Comparison of ENCODE assay signal across 8 cellular contexts in genomic region chr1:155195201-155196102, GRCh38. TPM values are rescaled to one million over a fixed set of nuclear protein-coding genes. Genes with fewer than 3 reads are reported as not detected.
DNase-seq lines count a peak whose midpoint lies in the region; ATAC-seq and TF ChIP-seq lines count a peak whose summit lies in the region.

No MANE protein-coding gene starts in this region.

- ATAC-seq in activated CD8-positive, alpha-beta T cell treated with anti-CD3 and anti-CD28 coated beads, Interleukin-2, amount 10 ng/mL, durations not matched to agents 7 days and 5 days = no peak
- ATAC-seq in HG02623 (IDR thresholded peaks at IDR 0.05; ENCODE audit: unreplicated experiment) = no peak

- H3K79me2 ChIP-seq in hepatocyte = no peaks in the 10 kb centered on the region

- no peak for TF ChIP-seq CTCF in hepatocyte (IDR thresholded peaks at IDR 0.05; ENCODE audit: poor library complexity)

- peak overlapping the region; percentile 42 for H3K27ac ChIP-seq in hepatocyte
- peak overlapping the region; percentile 58 for H3K27ac ChIP-seq in subcutaneous abdominal adipose tissue (ENCODE audit: low read depth, low read length)

- DNase-seq in NCI-H82 (lab: John Stamatoyannopoulos, UW) (peak; percentile 61), NCI-H82 treated with DMSO at 0.1 percent for 48 hours (lab: John Stamatoyannopoulos, UW; ENCODE audit: unreplicated experiment) (no peak), hepatocyte (ENCODE audit: low spot score) (no peak), GM19240 (ENCODE audit: insufficient read length, low spot score) (no peak), NOMO-1 treated with DMSO at 0.1 percent for 48 hours (lab: John Stamatoyannopoulos, UW; ENCODE audit: unreplicated experiment) (no peak)
- no peak for DNase-seq in activated CD8-positive, alpha-beta T cell treated with anti-CD3 and anti-CD28 coated beads, Interleukin-2, amount 10 ng/mL, durations not matched to agents 7 days and 5 days

- H3K36me3 Mint-ChIP-seq in activated CD8-positive, alpha-beta T cell treated with anti-CD3 and anti-CD28 coated beads, Interleukin-2, amount 10 ng/mL, durations not matched to agents 7 days and 5 days (ENCODE audit: low read depth) = no peaks in the 10 kb centered on the region

- peak overlapping the region; percentile 86 for H3K4me2 ChIP-seq in hepatocyte

- H3K4me3 Mint-ChIP-seq in activated CD8-positive, alpha-beta T cell treated with anti-CD3 and anti-CD28 coated beads, Interleukin-2, amount 10 ng/mL, durations not matched to agents 7 days and 5 days = peak overlapping the region; percentile 65

- CTCF ChIA-PET in activated CD8-positive, alpha-beta T cell treated with anti-CD3 and anti-CD28 coated beads, Interleukin-2, amount 10 ng/mL, durations not matched to agents 7 days and 5 days (lab: Charles Lee) = interaction anchor here (1.0 to 4.4 kb wide), 12 partner anchors 8 to 110 kb away, joined by 3 to 161 read pairs (median 10); partner anchors contain the start of genes HCN3, KRTCAP2, MTX1 and THBS3

- H3K36me3 ChIP-seq in hepatocyte (replicated peaks; ENCODE audit: insufficient read depth, low read depth) = no peaks in the 10 kb centered on the region
- peaks cover 0 to 25% (median 21%) of the 10 kb centered on the region in 5 donors for H3K36me3 ChIP-seq in subcutaneous abdominal adipose tissue (ENCODE audit: control insufficient read depth in 5 of 5, insufficient read depth in 5 of 5, low read length in 5 of 5)

- H4K20me1 ChIP-seq in hepatocyte (ENCODE audit: insufficient read depth, poor library complexity, severe bottlenecking) = no peaks in the 10 kb centered on the region

- peak overlapping the region in 1 of 5 donors; percentile 26 for H3K9ac ChIP-seq in subcutaneous abdominal adipose tissue (ENCODE audit: low read length in 5 of 5)

- 29% methylated on average over 12 of the region's 27 CpGs for WGBS in hepatocyte (ENCODE audit: low lambda C conversion rate, missing lambda C conversion rate)

- H3K27me3 ChIP-seq in hepatocyte (no peaks in the 10 kb centered on the region), subcutaneous abdominal adipose tissue (ENCODE audit: control insufficient read depth in 5 of 5, insufficient read depth in 4 of 5, low read length in 5 of 5) (no peaks in the 10 kb centered on the region)

- H3K9me3 ChIP-seq in hepatocyte (ENCODE audit: low read depth) = no peaks in the 10 kb centered on the region
- no peaks in the 10 kb centered on the region for H3K9me3 ChIP-seq in subcutaneous abdominal adipose tissue (ENCODE audit: control insufficient read depth in 5 of 5, low read length in 5 of 5)

- no peaks in the 10 kb centered on the region for H3K9me2 ChIP-seq in hepatocyte (replicated peaks; ENCODE audit: insufficient read depth)

- peak overlapping the region; percentile 58 for H3K27ac Mint-ChIP-seq in activated CD8-positive, alpha-beta T cell treated with anti-CD3 and anti-CD28 coated beads, Interleukin-2, amount 10 ng/mL, durations not matched to agents 7 days and 5 days

- H3K4me1 ChIP-seq in hepatocyte (ENCODE audit: insufficient read depth) = peaks cover 19% of the 10 kb centered on the region
- H3K4me1 ChIP-seq in subcutaneous abdominal adipose tissue (ENCODE audit: control insufficient read depth in 5 of 5, insufficient read depth in 5 of 5, low read length in 5 of 5) = peaks cover 6 to 46% (median 38%) of the 10 kb centered on the region in 5 donors

- H3K27me3 Mint-ChIP-seq in activated CD8-positive, alpha-beta T cell treated with anti-CD3 and anti-CD28 coated beads, Interleukin-2, amount 10 ng/mL, durations not matched to agents 7 days and 5 days (ENCODE audit: low read depth) = no peaks in the 10 kb centered on the region

- H3K4me3 ChIP-seq in hepatocyte = peak overlapping the region; percentile 46
- peak overlapping the region in 4 of 5 donors; percentile 17 to 68 (median 50) for H3K4me3 ChIP-seq in subcutaneous abdominal adipose tissue (ENCODE audit: low read depth in 1 of 5, low read length in 5 of 5)

- H3K9me3 Mint-ChIP-seq in activated CD8-positive, alpha-beta T cell treated with anti-CD3 and anti-CD28 coated beads, Interleukin-2, amount 10 ng/mL, durations not matched to agents 7 days and 5 days (ENCODE audit: insufficient read depth) = no peaks in the 10 kb centered on the region

- H3K4me1 Mint-ChIP-seq in activated CD8-positive, alpha-beta T cell treated with anti-CD3 and anti-CD28 coated beads, Interleukin-2, amount 10 ng/mL, durations not matched to agents 7 days and 5 days (ENCODE audit: low read depth) = peaks cover 40% of the 10 kb centered on the region

- H2AFZ ChIP-seq in hepatocyte = no peak overlapping the region

- POLR2A ChIA-PET in activated CD8-positive, alpha-beta T cell treated with anti-CD3 and anti-CD28 coated beads, Interleukin-2, amount 10 ng/mL, durations not matched to agents 7 days and 5 days (lab: Charles Lee) = interaction anchor here (0.6 to 3.8 kb wide), 8 partner anchors 8 to 126 kb away, joined by 3 to 68 read pairs (median 7); partner anchors contain the start of genes KRTCAP2, RUSC1, SCAMP3 and SLC50A1

RNA-seq across cellular contexts. Expression of gene THBS3, which starts 12.2 kb away (rescaled TPM):
- 10 to 100 TPM; 13.4 to 15.0 TPM for total RNA-seq in activated CD8-positive, alpha-beta T cell treated with anti-CD3 and anti-CD28 coated beads, Interleukin-2, amount 10 ng/mL, durations not matched to agents 7 days and 5 days
- 19.8 and 20.3 TPM in 2 replicates for total RNA-seq in hepatocyte
- polyA plus RNA-seq in hepatocyte = 39.9 and 41.6 TPM in 2 replicates

RNA-seq across cellular contexts. Expression of gene MTX1, which starts 13.0 kb away (rescaled TPM):
- total RNA-seq in activated CD8-positive, alpha-beta T cell treated with anti-CD3 and anti-CD28 coated beads, Interleukin-2, amount 10 ng/mL, durations not matched to agents 7 days and 5 days = 10 to 100 TPM; 43.0 to 46.3 TPM
- total RNA-seq in hepatocyte = 42.1 and 49.4 TPM in 2 replicates
- polyA plus RNA-seq in hepatocyte = 78.2 and 82.0 TPM in 2 replicates

RNA-seq across cellular contexts. Expression of gene TRIM46, which starts 21.8 kb away (rescaled TPM):
- 10 to 100 TPM; 14.6 TPM for total RNA-seq in activated CD8-positive, alpha-beta T cell treated with anti-CD3 and anti-CD28 coated beads, Interleukin-2, amount 10 ng/mL, durations not matched to agents 7 days and 5 days
- 1.1 and 1.2 TPM in 2 replicates for total RNA-seq in hepatocyte
- 1.9 and 2.1 TPM in 2 replicates for polyA plus RNA-seq in hepatocyte

RNA-seq across cellular contexts. Expression of gene KRTCAP2, which starts 22.3 kb away (rescaled TPM):
- 100 to 1,000 TPM; 170 to 190 TPM for total RNA-seq in activated CD8-positive, alpha-beta T cell treated with anti-CD3 and anti-CD28 coated beads, Interleukin-2, amount 10 ng/mL, durations not matched to agents 7 days and 5 days
- total RNA-seq in hepatocyte = 191 and 209 TPM in 2 replicates
- polyA plus RNA-seq in hepatocyte = 440 and 454 TPM in 2 replicates

RNA-seq across cellular contexts. Expression of gene DPM3, which starts 55.1 kb away (rescaled TPM):
- total RNA-seq in activated CD8-positive, alpha-beta T cell treated with anti-CD3 and anti-CD28 coated beads, Interleukin-2, amount 10 ng/mL, durations not matched to agents 7 days and 5 days = 10 to 100 TPM; 53.2 to 57.7 TPM
- 94.2 and 121 TPM in 2 replicates for total RNA-seq in hepatocyte
- polyA plus RNA-seq in hepatocyte = 84.1 and 96.3 TPM in 2 replicates
